1 cellular context compared by ENCODE assay signal in genomic region chr6:5030596-5031136, GRCh38.
TF ChIP-seq lines count a peak whose summit lies in the region.

No MANE protein-coding gene starts in this region.

TF ChIP-seq in HepG2, 621 proteins besides CTCF, POLR2A, EP300 and RAD21 (continued from another document and continues in another):
- TF ChIP-seq ATF6 (CRISPR knock-in tag; conservative IDR thresholded peaks at IDR 0.05) (no peak), RFXAP (CRISPR knock-in tag; IDR thresholded peaks at IDR 0.05; ENCODE audit: borderline replicate concordance) (no peak), NPAS2 (CRISPR knock-in tag; IDR thresholded peaks at IDR 0.05; ENCODE audit: borderline replicate concordance) (no peak), ARID2 (CRISPR knock-in tag; IDR thresholded peaks at IDR 0.05; ENCODE audit: borderline replicate concordance) (no peak), RXRA (CRISPR knock-in tag; IDR thresholded peaks at IDR 0.05) (no peak), MEF2D (CRISPR knock-in tag; IDR thresholded peaks at IDR 0.05) (no peak; the same call in 1 of the 2 replicates), ZSCAN9 (CRISPR knock-in tag; IDR thresholded peaks at IDR 0.05; ENCODE audit: borderline replicate concordance) (peak; percentile 47; the same call in 1 of the 2 replicates), TRIM22 (IDR thresholded peaks at IDR 0.05) (no peak), NFRKB (IDR thresholded peaks at IDR 0.05) (no peak), AHR (CRISPR knock-in tag; IDR thresholded peaks at IDR 0.05) (no peak), BCLAF1 (IDR thresholded peaks at IDR 0.05) (no peak), HOXA3 (CRISPR knock-in tag; IDR thresholded peaks at IDR 0.05) (peak; percentile 83), PLRG1 (conservative IDR thresholded peaks at IDR 0.05) (no peak), IRF1 (CRISPR knock-in tag; IDR thresholded peaks at IDR 0.05; ENCODE audit: low read depth) (no peak), DRAP1 (CRISPR knock-in tag; IDR thresholded peaks at IDR 0.05) (peak; percentile 42; the same call in 1 of the 2 replicates), ERF (CRISPR knock-in tag; IDR thresholded peaks at IDR 0.05) (peak; percentile 70; the same call in 1 of the 2 replicates), MTF1 (CRISPR knock-in tag; IDR thresholded peaks at IDR 0.05) (no peak), ZBTB4 (CRISPR knock-in tag; IDR thresholded peaks at IDR 0.05; ENCODE audit: borderline replicate concordance) (peak; percentile 31; the same call in 1 of the 2 replicates), ZNF441 (CRISPR knock-in tag; IDR thresholded peaks at IDR 0.05; ENCODE audit: borderline replicate concordance) (0 out of 2 replicates have a peak, but pooled peaks have one; percentile 36), ZNF670 (CRISPR knock-in tag; IDR thresholded peaks at IDR 0.05; ENCODE audit: borderline replicate concordance) (no peak), PPARG (CRISPR knock-in tag; conservative IDR thresholded peaks at IDR 0.05) (0 out of 2 replicates have a peak, but pooled peaks have one; percentile 36), ZNF740 (CRISPR knock-in tag; IDR thresholded peaks at IDR 0.05) (no peak), SP4 (CRISPR knock-in tag; IDR thresholded peaks at IDR 0.05) (peak; percentile 55; the same call in 1 of the 2 replicates), AGO2 (optimal IDR thresholded peaks at IDR 0.05; ENCODE audit: low read depth, low read length) (no peak), SNAPC4 (CRISPR knock-in tag; IDR thresholded peaks at IDR 0.05) (no peak), GLMP (CRISPR knock-in tag; IDR thresholded peaks at IDR 0.05; ENCODE audit: borderline replicate concordance) (no peak), ZNF446 (CRISPR knock-in tag; IDR thresholded peaks at IDR 0.05) (no peak), ZNF121 (CRISPR knock-in tag; IDR thresholded peaks at IDR 0.05) (0 out of 2 replicates have a peak, but pooled peaks have one; percentile 23), RELA (CRISPR knock-in tag; IDR thresholded peaks at IDR 0.05) (no peak), SETDB1 (CRISPR knock-in tag; IDR thresholded peaks at IDR 0.05; ENCODE audit: borderline replicate concordance) (no peak), KLF6 (CRISPR knock-in tag; IDR thresholded peaks at IDR 0.05) (peak; percentile 36; the same call in 1 of the 2 replicates), PHB2 (IDR thresholded peaks at IDR 0.05; ENCODE audit: partially characterized antibody) (no peak), ZMAT3 (CRISPR knock-in tag; conservative IDR thresholded peaks at IDR 0.05) (peak; percentile 79; the same call in 1 of the 2 replicates), ZNF432 (CRISPR knock-in tag; IDR thresholded peaks at IDR 0.05; ENCODE audit: borderline replicate concordance) (no peak), ZNF501 (CRISPR knock-in tag; IDR thresholded peaks at IDR 0.05) (peak; percentile 89), ZNF563 (CRISPR knock-in tag; IDR thresholded peaks at IDR 0.05) (no peak; the same call in 1 of the 2 replicates), ZNF331 (CRISPR knock-in tag; IDR thresholded peaks at IDR 0.05) (peak; percentile 68), ZNF574 (CRISPR knock-in tag; IDR thresholded peaks at IDR 0.05) (peak; percentile 80)
